Comparison of ENCODE assay signal across 8 cellular contexts in the genomic region with DNA sequence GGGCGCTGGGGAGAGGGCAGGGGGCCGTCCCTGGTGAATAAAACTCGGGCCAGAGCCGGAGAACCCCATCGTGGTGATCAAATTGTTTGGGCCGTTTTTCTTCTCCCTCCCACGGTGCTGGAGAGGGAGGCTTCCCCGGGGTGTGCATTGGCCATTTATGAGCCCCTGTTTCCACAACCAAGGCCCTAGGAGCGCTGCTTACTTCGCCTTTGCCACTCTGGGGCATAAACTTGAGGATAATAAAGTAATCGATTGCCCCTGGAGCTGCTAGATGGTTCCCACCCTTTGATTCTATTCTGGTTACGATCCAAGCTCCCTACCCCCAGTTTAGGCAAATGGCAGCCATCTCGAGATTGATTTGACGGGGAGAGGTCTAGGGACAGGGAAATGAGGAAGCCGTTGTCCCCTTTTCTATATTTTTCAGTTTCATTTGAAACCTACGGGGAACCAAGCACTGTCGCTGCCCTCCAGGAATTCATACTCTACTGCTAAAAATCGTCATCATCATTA. TPM values are rescaled to one million over a fixed set of nuclear protein-coding genes. Genes with fewer than 3 reads are reported as not detected.
A peak's percentile ranks its signal among the peaks of the same experiment; 100 is the strongest.
DNase-seq lines count a peak whose midpoint lies in the region; ATAC-seq lines count a peak whose summit lies in the region.

No MANE protein-coding gene starts in this region.

- peaks cover 11% of the 10 kb centered on the region for H3K36me3 ChIP-seq in SJCRH30
- peaks cover 0 to 18% (median 0%) of the 10 kb centered on the region in 3 experiments for H3K36me3 ChIP-seq in naive thymus-derived CD4-positive, alpha-beta T cell (ENCODE audit: control insufficient read depth in 2 of 3, insufficient read depth in 3 of 3, low read length in 3 of 3)

- peaks cover 40% of the 10 kb centered on the region for H3K36me3 Mint-ChIP-seq in activated T-cell treated with anti-CD3 and anti-CD28 coated beads, Interleukin-2, amount 50 U/mL, for 24 hours (ENCODE audit: low read depth)
- H3K36me3 Mint-ChIP-seq in naive thymus-derived CD4-positive, alpha-beta T cell = peaks cover 0 to 15% (median 8%) of the 10 kb centered on the region in 5 donors

- peak overlapping the region; percentile 70 for H3K27ac Mint-ChIP-seq in activated T-cell treated with anti-CD3 and anti-CD28 coated beads, Interleukin-2, amount 50 U/mL, for 24 hours
- peak overlapping the region; percentile 34 to 95 (median 83) for H3K27ac Mint-ChIP-seq in naive thymus-derived CD4-positive, alpha-beta T cell

- no peaks in the 10 kb centered on the region for H3K4me1 ChIP-seq in SJCRH30
- peaks cover 15 to 31% of the 10 kb centered on the region in 2 donors for H3K4me1 ChIP-seq in naive thymus-derived CD4-positive, alpha-beta T cell (ENCODE audit: control insufficient read depth in 2 of 2, insufficient read depth in 2 of 2, low read length in 2 of 2)

- DNase-seq in activated T-cell treated with anti-CD3 and anti-CD28 coated beads, Interleukin-2, amount 50 U/mL, for 24 hours = no peak
- DNase-seq in activated T-cell treated with anti-CD3 and anti-CD28 coated beads, Interleukin-2, amount 50 U/mL, for 1 hour = no peak
- peak in 1 of 2 experiments; percentile 18 for DNase-seq in SJCRH30
- no peak for DNase-seq in epithelial cell of prostate (ENCODE audit: low read depth, low spot score)
- DNase-seq in naive thymus-derived CD4-positive, alpha-beta T cell = peak in 4 of 9 donors; percentile 7 to 24 (median 14)
- no peak for DNase-seq in ureter (ENCODE audit: low spot score)

- CTCF ChIA-PET in naive thymus-derived CD4-positive, alpha-beta T cell (lab: Charles Lee) = interaction anchor here (0.6 to 2.3 kb wide), 4 partner anchors 31 to 383 kb away, joined by 3 to 19 read pairs (median 5); a partner anchor contains a TSS

- H3K4me3 ChIP-seq in SJCRH30 = peak overlapping the region; percentile 89
- H3K4me3 ChIP-seq in naive thymus-derived CD4-positive, alpha-beta T cell (ENCODE audit: low read length) = peak overlapping the region; percentile 89

- intact Hi-C loops in naive thymus-derived CD4-positive, alpha-beta T cell (cut with micrococcal nuclease) = loop anchor here (1.0 to 10.0 kb wide), 6 partner anchors 362 to 1980 kb away; a partner anchor contains a TSS

- H3K27ac ChIP-seq in SJCRH30 (peak overlapping the region; percentile 67), epithelial cell of prostate (peak overlapping the region; percentile 32)
- H3K27ac ChIP-seq in naive thymus-derived CD4-positive, alpha-beta T cell (ENCODE audit: low read depth, low read length) = peak overlapping the region; percentile 73

- ATAC-seq in naive thymus-derived CD4-positive, alpha-beta T cell = no peak
- ATAC-seq in GM21526 (IDR thresholded peaks at IDR 0.05; ENCODE audit: low FRiP score, unreplicated experiment) (no peak), GM21737 (IDR thresholded peaks at IDR 0.05; ENCODE audit: unreplicated experiment) (no peak)

- peak overlapping the region; percentile 91 for H3K4me3 Mint-ChIP-seq in activated T-cell treated with anti-CD3 and anti-CD28 coated beads, Interleukin-2, amount 50 U/mL, for 24 hours
- H3K4me3 Mint-ChIP-seq in naive thymus-derived CD4-positive, alpha-beta T cell = peak overlapping the region; percentile 92 to 100 (median 97)

- H3K27me3 Mint-ChIP-seq in activated T-cell treated with anti-CD3 and anti-CD28 coated beads, Interleukin-2, amount 50 U/mL, for 24 hours = no peaks in the 10 kb centered on the region
- no peaks in the 10 kb centered on the region for H3K27me3 Mint-ChIP-seq in naive thymus-derived CD4-positive, alpha-beta T cell

- H3K27me3 ChIP-seq in SJCRH30 = no peaks in the 10 kb centered on the region
- no peaks in the 10 kb centered on the region for H3K27me3 ChIP-seq in naive thymus-derived CD4-positive, alpha-beta T cell (ENCODE audit: control insufficient read depth in 2 of 2, insufficient read depth in 2 of 2, low read length in 2 of 2)

- H3K9me3 ChIP-seq in SJCRH30 (replicated peaks) = no peaks in the 10 kb centered on the region
- no peaks in the 10 kb centered on the region for H3K9me3 ChIP-seq in naive thymus-derived CD4-positive, alpha-beta T cell (ENCODE audit: control insufficient read depth in 2 of 3, low read length in 3 of 3)

- H3K4me1 Mint-ChIP-seq in activated T-cell treated with anti-CD3 and anti-CD28 coated beads, Interleukin-2, amount 50 U/mL, for 24 hours (ENCODE audit: low read depth) = peaks cover 41% of the 10 kb centered on the region
- peaks cover 35 to 55% (median 46%) of the 10 kb centered on the region in 7 donors for H3K4me1 Mint-ChIP-seq in naive thymus-derived CD4-positive, alpha-beta T cell

- H3K9me3 Mint-ChIP-seq in activated T-cell treated with anti-CD3 and anti-CD28 coated beads, Interleukin-2, amount 50 U/mL, for 24 hours = no peaks in the 10 kb centered on the region
- H3K9me3 Mint-ChIP-seq in naive thymus-derived CD4-positive, alpha-beta T cell = no peaks in the 10 kb centered on the region

- POLR2A ChIA-PET in naive thymus-derived CD4-positive, alpha-beta T cell (lab: Charles Lee) = interaction anchor here (1.4 to 3.7 kb wide), 3 partner anchors 24 to 458 kb away, joined by 5 to 37 read pairs (median 6); a partner anchor contains a TSS

RNA-seq across cellular contexts. Expression of a gene that starts 0.7 kb away (rescaled TPM):
- total RNA-seq in SJCRH30 (2014; rRNA removed; shearing (Covaris generic)) = 30.3 and 37.2 TPM in 2 replicates
- 10 to 100 TPM; 14.9 to 33.0 (median 18.2) TPM for total RNA-seq in naive thymus-derived CD4-positive, alpha-beta T cell
- polyA plus RNA-seq in naive thymus-derived CD4-positive, alpha-beta T cell = 10 to 100 TPM in 1 of 2 donors, 1 to 10 TPM in 1; 9.2 to 11.2 TPM
- total RNA-seq in ureter = 36.0 TPM

RNA-seq across cellular contexts. Expression of a gene that starts 2.5 kb away (rescaled TPM):
- total RNA-seq in SJCRH30 (2014; rRNA removed; shearing (Covaris generic)) = 39.5 and 45.3 TPM in 2 replicates
- 10 to 100 TPM; 16.6 to 27.6 (median 18.8) TPM for total RNA-seq in naive thymus-derived CD4-positive, alpha-beta T cell
- 10 to 100 TPM; 21.1 to 25.7 TPM for polyA plus RNA-seq in naive thymus-derived CD4-positive, alpha-beta T cell
- total RNA-seq in ureter = 80.8 TPM

RNA-seq across cellular contexts. Expression of a gene that starts 31.1 kb away (rescaled TPM):
- 18.8 and 20.8 TPM in 2 replicates for total RNA-seq in SJCRH30 (2014; rRNA removed; shearing (Covaris generic))
- 10 to 100 TPM; 38.6 to 51.1 (median 46.6) TPM for total RNA-seq in naive thymus-derived CD4-positive, alpha-beta T cell
- 10 to 100 TPM; 45.6 to 52.0 TPM for polyA plus RNA-seq in naive thymus-derived CD4-positive, alpha-beta T cell
- total RNA-seq in ureter = 76.4 TPM
